Comparison of ENCODE assay signal across 9 cellular contexts in genomic region chr9:69149321-69149807, GRCh38. TPM values are rescaled to one million over a fixed set of nuclear protein-coding genes. Genes with fewer than 3 reads are reported as not detected.
DNase-seq lines count a peak whose midpoint lies in the region; ATAC-seq and TF ChIP-seq lines count a peak whose summit lies in the region.
"Had no signal": no experiment of that assay in that cellular context is flagged by ENCODE, and none has a peak within 500 bp of the region (broad histone marks: within the 10 kb centered on the region; RNA-seq: fewer than 3 reads in every experiment).

No MANE protein-coding gene starts in this region.

- peak; percentile 67 for DNase-seq in HCEC 1CT
- peak in 2 of 5 donors; percentile 18 to 29 for DNase-seq in heart left ventricle
- peak; percentile 71 for DNase-seq in skeletal muscle cell (ENCODE audit: low read depth)
- no peak for DNase-seq in NCI-H1694 treated with DMSO at 0.1 percent for 48 hours (lab: John Stamatoyannopoulos, UW)
- DNase-seq in HuH-7 (ENCODE audit: low spot score), result no peak
- DNase-seq: right lobe of liver had no signal

- peak; percentile 24; the same call in 1 of the 2 replicates for TF ChIP-seq CTCF in VCaP (conservative IDR thresholded peaks at IDR 0.05)
- peak in 9 of 12 donors; percentile 17 to 55 (median 38) for TF ChIP-seq CTCF in heart left ventricle (IDR thresholded peaks at IDR 0.05)

- ATAC-seq in heart left ventricle (peak in 3 of 4 donors; percentile 37 to 66 (median 66)), GM21390 (IDR thresholded peaks at IDR 0.05; ENCODE audit: unreplicated experiment) (no peak), HG03108 (IDR thresholded peaks at IDR 0.05; ENCODE audit: unreplicated experiment) (no peak)

- H3K27me3 ChIP-seq in heart left ventricle, result no peaks in the 10 kb centered on the region
- H3K27me3 ChIP-seq: right lobe of liver had no signal

- peak overlapping the region in 1 of 12 donors; percentile 10 for H3K4me3 ChIP-seq in heart left ventricle
- peak overlapping the region; percentile 13 for H3K4me3 ChIP-seq in skeletal muscle cell (ENCODE audit: low read depth, low read length)
- H3K4me3 ChIP-seq: right lobe of liver had no signal

- 5 to 15% (median 9%) methylated on average over 7 of the region's 7 CpGs for WGBS in heart left ventricle, 4 donors

- H3K27ac ChIP-seq in VCaP (no peak overlapping the region), heart left ventricle (peak overlapping the region in 10 of 12 donors; percentile 24 to 76 (median 50))
- H3K27ac ChIP-seq: right lobe of liver had no signal

- peaks cover 0 to 9% (median 0%) of the 10 kb centered on the region in 9 donors for H3K36me3 ChIP-seq in heart left ventricle
- H3K36me3 ChIP-seq: right lobe of liver had no signal

- intact Hi-C loops in heart left ventricle (cut with DNase I), result loop anchor here in 2 of 10 donors (5.0 to 10.0 kb wide), 2 partner anchors 43 to 75 kb away; no protein-coding TSS in a partner anchor

- no peak for TF ChIP-seq POLR2A in heart left ventricle (IDR thresholded peaks at IDR 0.05)

- peaks cover 0 to 29% (median 9%) of the 10 kb centered on the region in 12 donors for H3K4me1 ChIP-seq in heart left ventricle

- no peaks in the 10 kb centered on the region for H3K9me3 ChIP-seq in heart left ventricle
- H3K9me3 ChIP-seq: right lobe of liver had no signal

RNA-seq across cellular contexts. Expression of gene TJP2, which starts 24.7 kb away (rescaled TPM):
- 100 to 1,000 TPM in 4 of 9 donors, 10 to 100 TPM in 5; 56.0 to 139 (median 92.0) TPM for total RNA-seq in heart left ventricle
- 10 to 100 TPM; 29.1 to 29.5 TPM for polyA plus RNA-seq in heart left ventricle

Comparison
In these comparisons a context has a peak if more than half of its experiments do, and no peak if none do; other contexts are left out.
1. DNase-seq: peak in HCEC 1CT (single experiment) and skeletal muscle cell (single experiment); none in NCI-H1694 treated with DMSO at 0.1 percent for 48 hours (single experiment) and HuH-7 (single experiment).
2. ATAC-seq: peak in heart left ventricle (3 of 4); none in GM21390 (single experiment) and HG03108 (single experiment).